Comparison of ENCODE assay signal across 1 cellular context in the genomic region with DNA sequence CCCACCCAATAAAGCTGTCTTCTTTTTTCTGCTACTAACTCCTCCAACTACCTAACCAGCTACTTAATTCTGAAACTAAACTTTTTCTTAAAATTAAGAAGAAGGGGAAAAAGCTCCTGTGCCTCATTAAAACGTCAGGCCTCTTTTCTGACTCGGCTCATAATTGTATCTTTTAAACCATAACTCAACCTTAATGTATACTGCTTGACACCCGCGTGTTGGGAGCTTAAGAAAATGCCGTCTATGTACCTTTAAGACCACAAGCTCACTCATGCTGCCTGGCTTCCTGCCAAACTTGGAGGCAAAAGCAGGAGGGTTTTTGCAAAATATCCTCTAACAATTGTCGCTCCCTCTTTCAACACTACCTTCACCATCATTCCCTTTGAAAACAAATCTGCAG.
TF ChIP-seq lines count a peak whose summit lies in the region.

No MANE protein-coding gene starts in this region.

TF ChIP-seq in K562, 482 proteins besides CTCF, POLR2A, EP300 and RAD21 (continued from another document):
- TF ChIP-seq, protein P1, sequence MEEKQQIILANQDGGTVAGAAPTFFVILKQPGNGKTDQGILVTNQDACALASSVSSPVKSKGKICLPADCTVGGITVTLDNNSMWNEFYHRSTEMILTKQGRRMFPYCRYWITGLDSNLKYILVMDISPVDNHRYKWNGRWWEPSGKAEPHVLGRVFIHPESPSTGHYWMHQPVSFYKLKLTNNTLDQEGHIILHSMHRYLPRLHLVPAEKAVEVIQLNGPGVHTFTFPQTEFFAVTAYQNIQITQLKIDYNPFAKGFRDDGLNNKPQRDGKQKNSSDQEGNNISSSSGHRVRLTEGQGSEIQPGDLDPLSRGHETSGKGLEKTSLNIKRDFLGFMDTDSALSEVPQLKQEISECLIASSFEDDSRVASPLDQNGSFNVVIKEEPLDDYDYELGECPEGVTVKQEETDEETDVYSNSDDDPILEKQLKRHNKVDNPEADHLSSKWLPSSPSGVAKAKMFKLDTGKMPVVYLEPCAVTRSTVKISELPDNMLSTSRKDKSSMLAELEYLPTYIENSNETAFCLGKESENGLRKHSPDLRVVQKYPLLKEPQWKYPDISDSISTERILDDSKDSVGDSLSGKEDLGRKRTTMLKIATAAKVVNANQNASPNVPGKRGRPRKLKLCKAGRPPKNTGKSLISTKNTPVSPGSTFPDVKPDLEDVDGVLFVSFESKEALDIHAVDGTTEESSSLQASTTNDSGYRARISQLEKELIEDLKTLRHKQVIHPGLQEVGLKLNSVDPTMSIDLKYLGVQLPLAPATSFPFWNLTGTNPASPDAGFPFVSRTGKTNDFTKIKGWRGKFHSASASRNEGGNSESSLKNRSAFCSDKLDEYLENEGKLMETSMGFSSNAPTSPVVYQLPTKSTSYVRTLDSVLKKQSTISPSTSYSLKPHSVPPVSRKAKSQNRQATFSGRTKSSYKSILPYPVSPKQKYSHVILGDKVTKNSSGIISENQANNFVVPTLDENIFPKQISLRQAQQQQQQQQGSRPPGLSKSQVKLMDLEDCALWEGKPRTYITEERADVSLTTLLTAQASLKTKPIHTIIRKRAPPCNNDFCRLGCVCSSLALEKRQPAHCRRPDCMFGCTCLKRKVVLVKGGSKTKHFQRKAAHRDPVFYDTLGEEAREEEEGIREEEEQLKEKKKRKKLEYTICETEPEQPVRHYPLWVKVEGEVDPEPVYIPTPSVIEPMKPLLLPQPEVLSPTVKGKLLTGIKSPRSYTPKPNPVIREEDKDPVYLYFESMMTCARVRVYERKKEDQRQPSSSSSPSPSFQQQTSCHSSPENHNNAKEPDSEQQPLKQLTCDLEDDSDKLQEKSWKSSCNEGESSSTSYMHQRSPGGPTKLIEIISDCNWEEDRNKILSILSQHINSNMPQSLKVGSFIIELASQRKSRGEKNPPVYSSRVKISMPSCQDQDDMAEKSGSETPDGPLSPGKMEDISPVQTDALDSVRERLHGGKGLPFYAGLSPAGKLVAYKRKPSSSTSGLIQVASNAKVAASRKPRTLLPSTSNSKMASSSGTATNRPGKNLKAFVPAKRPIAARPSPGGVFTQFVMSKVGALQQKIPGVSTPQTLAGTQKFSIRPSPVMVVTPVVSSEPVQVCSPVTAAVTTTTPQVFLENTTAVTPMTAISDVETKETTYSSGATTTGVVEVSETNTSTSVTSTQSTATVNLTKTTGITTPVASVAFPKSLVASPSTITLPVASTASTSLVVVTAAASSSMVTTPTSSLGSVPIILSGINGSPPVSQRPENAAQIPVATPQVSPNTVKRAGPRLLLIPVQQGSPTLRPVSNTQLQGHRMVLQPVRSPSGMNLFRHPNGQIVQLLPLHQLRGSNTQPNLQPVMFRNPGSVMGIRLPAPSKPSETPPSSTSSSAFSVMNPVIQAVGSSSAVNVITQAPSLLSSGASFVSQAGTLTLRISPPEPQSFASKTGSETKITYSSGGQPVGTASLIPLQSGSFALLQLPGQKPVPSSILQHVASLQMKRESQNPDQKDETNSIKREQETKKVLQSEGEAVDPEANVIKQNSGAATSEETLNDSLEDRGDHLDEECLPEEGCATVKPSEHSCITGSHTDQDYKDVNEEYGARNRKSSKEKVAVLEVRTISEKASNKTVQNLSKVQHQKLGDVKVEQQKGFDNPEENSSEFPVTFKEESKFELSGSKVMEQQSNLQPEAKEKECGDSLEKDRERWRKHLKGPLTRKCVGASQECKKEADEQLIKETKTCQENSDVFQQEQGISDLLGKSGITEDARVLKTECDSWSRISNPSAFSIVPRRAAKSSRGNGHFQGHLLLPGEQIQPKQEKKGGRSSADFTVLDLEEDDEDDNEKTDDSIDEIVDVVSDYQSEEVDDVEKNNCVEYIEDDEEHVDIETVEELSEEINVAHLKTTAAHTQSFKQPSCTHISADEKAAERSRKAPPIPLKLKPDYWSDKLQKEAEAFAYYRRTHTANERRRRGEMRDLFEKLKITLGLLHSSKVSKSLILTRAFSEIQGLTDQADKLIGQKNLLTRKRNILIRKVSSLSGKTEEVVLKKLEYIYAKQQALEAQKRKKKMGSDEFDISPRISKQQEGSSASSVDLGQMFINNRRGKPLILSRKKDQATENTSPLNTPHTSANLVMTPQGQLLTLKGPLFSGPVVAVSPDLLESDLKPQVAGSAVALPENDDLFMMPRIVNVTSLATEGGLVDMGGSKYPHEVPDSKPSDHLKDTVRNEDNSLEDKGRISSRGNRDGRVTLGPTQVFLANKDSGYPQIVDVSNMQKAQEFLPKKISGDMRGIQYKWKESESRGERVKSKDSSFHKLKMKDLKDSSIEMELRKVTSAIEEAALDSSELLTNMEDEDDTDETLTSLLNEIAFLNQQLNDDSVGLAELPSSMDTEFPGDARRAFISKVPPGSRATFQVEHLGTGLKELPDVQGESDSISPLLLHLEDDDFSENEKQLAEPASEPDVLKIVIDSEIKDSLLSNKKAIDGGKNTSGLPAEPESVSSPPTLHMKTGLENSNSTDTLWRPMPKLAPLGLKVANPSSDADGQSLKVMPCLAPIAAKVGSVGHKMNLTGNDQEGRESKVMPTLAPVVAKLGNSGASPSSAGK (IDR thresholded peaks at IDR 0.05): peak; percentile 25; the same call in 1 of the 2 replicates
